20 cellular contexts compared by ENCODE assay signal in the genomic region with DNA sequence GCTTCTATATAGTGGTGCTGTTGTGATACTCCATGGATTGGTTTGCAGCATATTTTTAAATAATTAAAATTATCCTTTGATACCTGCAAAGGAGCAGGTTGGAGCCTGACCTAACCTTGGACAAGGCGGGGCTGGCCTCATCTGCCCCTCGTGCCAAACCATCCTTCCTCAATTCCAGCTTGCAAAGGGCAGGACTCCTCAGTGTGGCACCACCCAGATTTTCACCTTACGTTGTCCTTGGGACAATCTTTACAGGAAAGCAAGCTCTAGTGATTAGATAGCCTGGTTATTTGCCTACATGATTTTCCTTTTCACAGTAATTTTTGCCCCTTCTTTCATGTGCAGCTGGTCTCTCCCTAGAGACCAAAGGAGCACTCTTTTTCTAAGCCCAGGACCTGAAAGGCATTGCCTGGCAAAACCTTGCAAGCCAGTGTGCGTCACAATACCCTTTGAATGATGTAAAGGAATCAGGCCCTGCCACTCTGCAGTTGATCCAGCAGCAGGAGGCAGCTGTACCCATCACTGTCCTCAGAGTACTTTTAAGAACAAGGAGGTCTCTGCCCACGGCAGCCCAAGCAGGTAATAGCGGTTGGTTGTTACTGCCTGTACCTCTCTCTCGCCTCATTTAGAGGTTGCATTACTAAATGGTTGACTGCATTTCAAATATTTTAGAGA.
DNase-seq lines count a peak whose midpoint lies in the region; ATAC-seq, FAIRE-seq and TF ChIP-seq lines count a peak whose summit lies in the region.
"Had no signal": no experiment of that assay in that cellular context is flagged by ENCODE, and none has a peak within 500 bp of the region (broad histone marks: within the 10 kb centered on the region; RNA-seq: fewer than 3 reads in every experiment).

No MANE protein-coding gene starts in this region.

- H3K18ac ChIP-seq in H1 (ENCODE audit: extremely low read depth, low read length) = peak overlapping the region; percentile 52; the same call in 1 of the 2 replicates

- no peak overlapping the region for H3K4me3 ChIP-seq in BLaER1
- no peak overlapping the region for H3K4me3 ChIP-seq in HUES48 (ENCODE audit: low read depth, low read length)
- H3K4me3 ChIP-seq in H1 (ENCODE audit: extremely low read depth in 1 of 4, insufficient read depth in 2 of 4, low read depth in 3 of 4, low read length in 4 of 4) = peak overlapping the region in 1 of 4 experiments; percentile 12; a peak in 1 of 8 replicates
- H3K4me3 ChIP-seq: HAP-1, sigmoid colon had no signal

- H3K36me3 ChIP-seq in BLaER1 (no peaks in the 10 kb centered on the region), HUES48 (ENCODE audit: control insufficient read depth, insufficient read depth, low read length) (no peaks in the 10 kb centered on the region), H1 (ENCODE audit: control insufficient read depth in 2 of 4, insufficient read depth in 4 of 4, low read length in 3 of 4) (no peaks in the 10 kb centered on the region)
- H3K36me3 ChIP-seq: HAP-1, sigmoid colon had no signal

- no peak overlapping the region; the same call in 1 of the 2 replicates for H4K8ac ChIP-seq in H1 (ENCODE audit: extremely low read depth, insufficient read depth, low read length)

- peak overlapping the region; percentile 63 for H2BK120ac ChIP-seq in H1 (replicated peaks; ENCODE audit: low read depth, low read length)

- POLR2A ChIA-PET in H1 (lab: Charles Lee; ENCODE audit: partially characterized antibody) = interaction anchor here (0.5 to 3.0 kb wide), 6 partner anchors 8 to 62 kb away, joined by 3 to 10 read pairs (median 4); no protein-coding TSS in a partner anchor

- H3K4ac ChIP-seq in H1 (replicated peaks; ENCODE audit: insufficient read length, low read depth, low read length) = peak overlapping the region; percentile 17

- CTCF ChIA-PET in H1 (lab: Charles Lee; ENCODE audit: partially characterized antibody) = interaction anchor here (1.2 kb wide), 1 partner anchor 62 kb away, joined by 3 read pairs; no protein-coding TSS in a partner anchor

- H3K4me2 ChIP-seq in BLaER1 (peak overlapping the region; percentile 11), H1 (ENCODE audit: insufficient read depth in 1 of 2, low read depth in 2 of 2, low read length in 2 of 2) (peak overlapping the region in 1 of 2 experiments; percentile 6; a peak in 1 of 4 replicates)

- no peaks in the 10 kb centered on the region for H4K20me1 ChIP-seq in BLaER1
- no peaks in the 10 kb centered on the region for H4K20me1 ChIP-seq in H1 (replicated peaks in 1 of 2; ENCODE audit: control insufficient read depth in 1 of 2, insufficient read depth in 2 of 2, low read length in 2 of 2)

- peak overlapping the region; percentile 75; the same call in 1 of the 2 replicates for H2BK5ac ChIP-seq in H1 (ENCODE audit: low read depth, low read length)

- no peak overlapping the region for H3K23ac ChIP-seq in H1 (ENCODE audit: insufficient read length)

- H3K27me3 ChIP-seq in BLaER1 = no peaks in the 10 kb centered on the region
- no peaks in the 10 kb centered on the region for H3K27me3 ChIP-seq in HUES48 (ENCODE audit: control insufficient read depth, insufficient read depth, low read length)
- no peaks in the 10 kb centered on the region for H3K27me3 ChIP-seq in H1 (replicated peaks in 1 of 4; ENCODE audit: control insufficient read depth in 3 of 4, extremely low read depth in 1 of 4, insufficient read depth in 3 of 4, low read length in 3 of 4)
- H3K27me3 ChIP-seq: sigmoid colon had no signal

- no peak overlapping the region for H3K14ac ChIP-seq in H1 (ENCODE audit: insufficient read length)

- 0 out of 2 replicates have a peak overlapping the region, but pooled peaks have one; percentile 65 for H2AK5ac ChIP-seq in H1 (ENCODE audit: low read depth, low read length)

- H4K5ac ChIP-seq in H1 (ENCODE audit: insufficient read length, low read depth, low read length) = peak overlapping the region; percentile 75

- no peak for ATAC-seq in GM21723 (IDR thresholded peaks at IDR 0.05; ENCODE audit: unreplicated experiment)
- ATAC-seq in stimulated activated effector memory CD8-positive, alpha-beta T cell treated with anti-CD3 and anti-CD28 coated beads, Interleukin-12 subunit alpha, Interleukin-12 subunit beta, amount 100 ng/mL, for 72 hours = no peak
- ATAC-seq in HG03460 (IDR thresholded peaks at IDR 0.05; ENCODE audit: unreplicated experiment) = no peak
- ATAC-seq: activated CD4-positive, alpha-beta T cell treated with anti-CD3 and anti-CD28 coated beads for 36 hours; left cardiac atrium; stimulated activated naive CD8-positive, alpha-beta T cell treated with anti-CD3 and anti-CD28 coated beads, Interleukin-15, amount 100 ng/mL, for 72 hours had no signal

- no peaks in the 10 kb centered on the region for H3K23me2 ChIP-seq in H1 (ENCODE audit: low read depth, low read length)

- peak overlapping the region; percentile 6; the same call in 1 of the 2 replicates for H2BK20ac ChIP-seq in H1 (ENCODE audit: low read length)

- 76% methylated on average over 7 of the region's 7 CpGs; no CpG with 5 or more reads in 1 of the 2 experiments for whole genome bisulfite sequencing in H1 (ENCODE audit: extremely low coverage in 1 of 2, insufficient coverage in 1 of 2, insufficient read length in 1 of 2, insufficient replicate concordance in 2 of 2, low coverage in 1 of 2, low lambda C conversion rate in 2 of 2, missing lambda C conversion rate in 1 of 2), 2 experiments

- TF ChIP-seq CTCF in H1 (IDR thresholded peaks at IDR 0.05; ENCODE audit: control extremely low read depth in 1 of 3, insufficient read depth in 1 of 3, low read depth in 1 of 3, low read length in 3 of 3) (no peak), nephron progenitor cell (IDR thresholded peaks at IDR 0.05) (no peak)

- H2AFZ ChIP-seq in H1 (ENCODE audit: low read length) = 0 out of 2 replicates have a peak overlapping the region, but pooled peaks have one; percentile 35

- H3K4me1 Mint-ChIP-seq in nephron progenitor cell = peaks cover 70% of the 10 kb centered on the region
- peaks cover 35% of the 10 kb centered on the region for H3K4me1 Mint-ChIP-seq in stimulated activated effector memory CD8-positive, alpha-beta T cell treated with anti-CD3 and anti-CD28 coated beads, Interleukin-12 subunit alpha, Interleukin-12 subunit beta, amount 100 ng/mL, for 72 hours

- H3K4me1 ChIP-seq in BLaER1 (peaks cover 9% of the 10 kb centered on the region), HUES48 (ENCODE audit: control insufficient read depth, insufficient read depth, low read length) (peaks cover 47% of the 10 kb centered on the region), H1 (replicated peaks in 1 of 4; ENCODE audit: control insufficient read depth in 3 of 4, insufficient read depth in 4 of 4, low read length in 3 of 4) (peaks cover 0 to 20% (median 17%) of the 10 kb centered on the region in 4 experiments; a peak in 6 of 7 replicates)
- H3K4me1 ChIP-seq: HAP-1 had no signal

- TF ChIP-seq EP300 in H1 (IDR thresholded peaks at IDR 0.05; ENCODE audit: borderline replicate concordance in 1 of 2, low read depth in 2 of 2, low read length in 2 of 2) = no peak

- peaks cover 13% of the 10 kb centered on the region for H3K9me3 Mint-ChIP-seq in nephron progenitor cell
- no peaks in the 10 kb centered on the region for H3K9me3 Mint-ChIP-seq in stimulated activated effector memory CD8-positive, alpha-beta T cell treated with anti-CD3 and anti-CD28 coated beads, Interleukin-12 subunit alpha, Interleukin-12 subunit beta, amount 100 ng/mL, for 72 hours
- H3K9me3 Mint-ChIP-seq: stimulated activated naive CD8-positive, alpha-beta T cell treated with anti-CD3 and anti-CD28 coated beads, Interleukin-15, amount 100 ng/mL, for 72 hours had no signal

- no peak for TF ChIP-seq POLR2A in H1 (IDR thresholded peaks at IDR 0.05; ENCODE audit: control extremely low read depth in 1 of 2, low read depth in 2 of 2, low read length in 2 of 2)

- H3K27ac ChIP-seq in BLaER1 (no peak overlapping the region), HUES48 (ENCODE audit: low read depth, low read length) (peak overlapping the region; percentile 96), H1 (ENCODE audit: low read depth, low read length) (peak overlapping the region; percentile 16; the same call in 1 of the 2 replicates)

- H2BK15ac ChIP-seq in H1 (ENCODE audit: low read length) = no peak overlapping the region

- peaks cover 8% of the 10 kb centered on the region for H3K27me3 Mint-ChIP-seq in nephron progenitor cell (ENCODE audit: low read depth, poor library complexity)
- H3K27me3 Mint-ChIP-seq: activated CD4-positive, alpha-beta T cell treated with anti-CD3 and anti-CD28 coated beads for 36 hours had no signal

- H3K36me3 Mint-ChIP-seq in nephron progenitor cell (ENCODE audit: low read depth) = no peaks in the 10 kb centered on the region
- no peaks in the 10 kb centered on the region for H3K36me3 Mint-ChIP-seq in stimulated activated effector memory CD8-positive, alpha-beta T cell treated with anti-CD3 and anti-CD28 coated beads, Interleukin-12 subunit alpha, Interleukin-12 subunit beta, amount 100 ng/mL, for 72 hours

- TF ChIP-seq RAD21 in H1 (IDR thresholded peaks at IDR 0.05 in 1 of 2, conservative IDR thresholded peaks at IDR 0.05 in 1 of 2; ENCODE audit: low read depth in 2 of 2, low read length in 2 of 2) = no peak

- H3K9me3 ChIP-seq in BLaER1 = no peaks in the 10 kb centered on the region
- H3K9me3 ChIP-seq in HUES48 (ENCODE audit: control insufficient read depth, insufficient read depth, low read length) = no peaks in the 10 kb centered on the region
- H3K9me3 ChIP-seq in H1 (ENCODE audit: insufficient read depth in 2 of 2, low read depth in 1 of 2, low read length in 1 of 2) = no peaks in the 10 kb centered on the region
- H3K9me3 ChIP-seq: HAP-1, sigmoid colon had no signal

- H3K9ac ChIP-seq in BLaER1 (no peak overlapping the region), HUES48 (ENCODE audit: low read depth, low read length) (peak overlapping the region; percentile 1; the same call in 1 of the 2 replicates), H1 (replicated peaks in 1 of 4; ENCODE audit: extremely low read depth in 1 of 4, low read depth in 3 of 4, low read length in 3 of 4) (no peak overlapping the region)

- peak overlapping the region; percentile 36 for H3K27ac Mint-ChIP-seq in nephron progenitor cell
- no peak overlapping the region for H3K27ac Mint-ChIP-seq in stimulated activated effector memory CD8-positive, alpha-beta T cell treated with anti-CD3 and anti-CD28 coated beads, Interleukin-12 subunit alpha, Interleukin-12 subunit beta, amount 100 ng/mL, for 72 hours
- H3K27ac Mint-ChIP-seq: activated CD4-positive, alpha-beta T cell treated with anti-CD3 and anti-CD28 coated beads for 36 hours; stimulated activated naive CD8-positive, alpha-beta T cell treated with anti-CD3 and anti-CD28 coated beads, Interleukin-15, amount 100 ng/mL, for 72 hours had no signal

- peak overlapping the region; percentile 63; the same call in 1 of the 2 replicates for H2BK12ac ChIP-seq in H1 (ENCODE audit: low read depth, low read length)

- no peak overlapping the region for H3K4me3 Mint-ChIP-seq in nephron progenitor cell
- H3K4me3 Mint-ChIP-seq in stimulated activated effector memory CD8-positive, alpha-beta T cell treated with anti-CD3 and anti-CD28 coated beads, Interleukin-12 subunit alpha, Interleukin-12 subunit beta, amount 100 ng/mL, for 72 hours = no peak overlapping the region
- H3K4me3 Mint-ChIP-seq: activated CD4-positive, alpha-beta T cell treated with anti-CD3 and anti-CD28 coated beads for 36 hours; stimulated activated naive CD8-positive, alpha-beta T cell treated with anti-CD3 and anti-CD28 coated beads, Interleukin-15, amount 100 ng/mL, for 72 hours had no signal

- DNase-seq in H1 (ENCODE audit: low read depth in 1 of 2, low spot score in 2 of 2) (no peak), nephron progenitor cell (no peak), NCI-H1694 (lab: John Stamatoyannopoulos, UW) (no peak)
- DNase-seq in stimulated activated effector memory CD8-positive, alpha-beta T cell treated with anti-CD3 and anti-CD28 coated beads, Interleukin-12 subunit alpha, Interleukin-12 subunit beta, amount 100 ng/mL, for 72 hours (ENCODE audit: low spot score in 2 of 2) = no peak
- DNase-seq: activated CD4-positive, alpha-beta T cell treated with anti-CD3 and anti-CD28 coated beads for 36 hours; activated gamma-delta T cell; amniotic stem cell; Karpas-422; left cardiac atrium; NCI-H1105 treated with DMSO at 0.1 percent for 48 hours; NCI-H345; sigmoid colon; stimulated activated CD4-positive, alpha-beta T cell treated with anti-CD3 and anti-CD28 coated beads, Interleukin-1b, Interleukin-23, amount 100 ng/mL, for 48 hours; stimulated activated naive CD8-positive, alpha-beta T cell treated with anti-CD3 and anti-CD28 coated beads, Interleukin-15, amount 100 ng/mL, for 72 hours had no signal

- no peak overlapping the region for H3K56ac ChIP-seq in H1 (replicated peaks; ENCODE audit: insufficient read length, low read depth, low read length)

- no peaks in the 10 kb centered on the region for H3K79me1 ChIP-seq in H1 (ENCODE audit: low read depth, low read length)

- no peaks in the 10 kb centered on the region for H3K79me2 ChIP-seq in H1 (ENCODE audit: control insufficient read depth in 1 of 2, insufficient read depth in 2 of 2, low read length in 2 of 2)

- no peak for FAIRE-seq in H1 (lab: Jason Lieb, UNC)
- FAIRE-seq: GM18507 had no signal

- H4K91ac ChIP-seq in H1 (replicated peaks; ENCODE audit: insufficient read length, low read length) = peak overlapping the region; percentile 86
